24 cellular contexts compared by ENCODE assay signal in genomic region chr18:492451-492850, GRCh38. TPM values are rescaled to one million over a fixed set of nuclear protein-coding genes. Genes with fewer than 3 reads are reported as not detected.
"Had no signal": no experiment of that assay in that cellular context is flagged by ENCODE, and none has a peak within 500 bp of the region (broad histone marks: within the 10 kb centered on the region; RNA-seq: fewer than 3 reads in every experiment).

No MANE protein-coding gene starts in this region.

- DNase-seq: colonic mucosa; effector CD8-positive, alpha-beta T cell; esophagus squamous epithelium; head of caudate nucleus; left cardiac atrium; left lung; naive thymus-derived CD8-positive, alpha-beta T cell; nephron progenitor cell; nucleus accumbens; ovary; posterior cingulate gyrus; psoas muscle; right cardiac atrium; sigmoid colon; stimulated activated CD4-positive, alpha-beta T cell treated with anti-CD3 and anti-CD28 coated beads, Interleukin-2, amount 100 ng/mL, for 24 hours; stimulated activated CD4-positive, alpha-beta T cell treated with anti-CD3 and anti-CD28 coated beads, Interleukin-4, amount 100 ng/mL, for 24 hours; stimulated activated naive CD4-positive, alpha-beta T cell treated with Interleukin-2 at 50 U/mL for 16 hours; substantia nigra; transverse colon; upper lobe of right lung; uterus had no signal

- H3K27ac ChIP-seq: colonic mucosa, esophagus squamous epithelium, hepatocyte, left lung, ovary, psoas muscle, thoracic aorta, upper lobe of right lung, uterus had no signal

- H3K4me1 ChIP-seq: colonic mucosa, psoas muscle, transverse colon had no signal

- H3K27me3 ChIP-seq: colonic mucosa, hepatocyte, ovary, transverse colon, upper lobe of right lung, uterus had no signal

- ATAC-seq: left cardiac atrium; left lung; naive thymus-derived CD8-positive, alpha-beta T cell; psoas muscle; right cardiac atrium; stimulated activated effector memory CD8-positive, alpha-beta T cell treated with anti-CD3 and anti-CD28 coated beads, Interleukin-12 subunit alpha, Interleukin-12 subunit beta, amount 100 ng/mL, for 72 hours; upper lobe of right lung had no signal

- H3K4me3 ChIP-seq: colonic mucosa, esophagus squamous epithelium, hepatocyte, left lung, ovary, psoas muscle, sigmoid colon, thoracic aorta, transverse colon, upper lobe of right lung, uterus had no signal

- H3K9me3 ChIP-seq: colonic mucosa, esophagus squamous epithelium, left lung, ovary, psoas muscle, sigmoid colon, thoracic aorta, transverse colon, upper lobe of right lung, uterus had no signal

- H3K36me3 ChIP-seq: colonic mucosa, esophagus squamous epithelium, left lung, ovary, sigmoid colon, thoracic aorta, transverse colon, upper lobe of right lung, uterus had no signal

RNA-seq across cellular contexts. Expression of gene COLEC12, which starts 8.1 kb away (rescaled TPM):
- polyA plus RNA-seq: naive thymus-derived CD8-positive, alpha-beta T cell had no signal
